In the genomic region with DNA sequence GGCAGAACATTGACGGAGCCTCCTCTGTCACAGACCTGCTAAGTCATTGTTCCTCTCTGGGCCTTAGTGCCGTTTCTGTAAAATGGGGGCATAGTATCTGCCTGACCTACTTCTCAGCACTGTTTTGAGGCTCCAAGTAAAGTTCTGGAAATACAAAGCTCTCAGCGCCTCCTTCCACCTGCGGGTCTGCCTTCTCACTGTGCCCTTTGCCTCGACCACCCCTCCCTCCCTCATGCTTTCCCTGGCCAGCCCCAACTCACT, we compare ENCODE assay signal across 14 cellular contexts. TPM values are rescaled to one million over a fixed set of nuclear protein-coding genes. Genes with fewer than 3 reads are reported as not detected.
A peak's percentile ranks its signal among the peaks of the same experiment; 100 is the strongest.
DNase-seq lines count a peak whose midpoint lies in the region; ATAC-seq and TF ChIP-seq lines count a peak whose summit lies in the region.
"Had no signal": no experiment of that assay in that cellular context is flagged by ENCODE, and none has a peak within 500 bp of the region (broad histone marks: within the 10 kb centered on the region; RNA-seq: fewer than 3 reads in every experiment).

No MANE protein-coding gene starts in this region.

- H3K27me3 ChIP-seq in Peyer's patch (no peaks in the 10 kb centered on the region), ectodermal cell (ENCODE audit: control insufficient read depth, insufficient read depth, low read length, poor library complexity, severe bottlenecking) (no peaks in the 10 kb centered on the region), muscle layer of colon (ENCODE audit: control insufficient read depth in 1 of 2, insufficient read depth in 2 of 2, low read length in 2 of 2) (no peaks in the 10 kb centered on the region)

- no peak for ATAC-seq in sciatic nerve
- ATAC-seq in HG03378 (IDR thresholded peaks at IDR 0.05; ENCODE audit: unreplicated experiment), result no peak
- no peak for ATAC-seq in GM18498 (IDR thresholded peaks at IDR 0.05; ENCODE audit: unreplicated experiment)

- H3K27ac ChIP-seq in Peyer's patch, result peak overlapping the region; percentile 35 to 88 (median 66)
- H3K27ac ChIP-seq in ectodermal cell (ENCODE audit: insufficient read depth, low read depth, low read length, poor library complexity, severe bottlenecking), result peak overlapping the region; percentile 93
- peak overlapping the region; percentile 94 for H3K27ac ChIP-seq in muscle layer of colon (ENCODE audit: low read depth, low read length)
- H3K27ac ChIP-seq in substantia nigra (ENCODE audit: low read depth, low read length, poor library complexity, severe bottlenecking), result peak overlapping the region; percentile 98
- H3K27ac ChIP-seq: VCaP had no signal

- intact Hi-C loops in sciatic nerve (cut with DNase I), result no loop called here

- DNase-seq in Peyer's patch (no peak), substantia nigra (lab: John Stamatoyannopoulos, UW) (no peak), sciatic nerve (ENCODE audit: low spot score) (no peak), MV-4-11 (lab: John Stamatoyannopoulos, UW) (no peak)
- DNase-seq: CD4-positive, CD25-positive, alpha-beta regulatory T cell; cerebellar nuclear complex; NCI-H2107; stimulated activated CD4-positive, alpha-beta T cell treated with anti-CD3 and anti-CD28 coated beads, Interleukin-2, amount 100 ng/mL, for 24 hours; stimulated activated naive CD4-positive, alpha-beta T cell treated with Interleukin-2 at 50 U/mL for 16 hours had no signal

- TF ChIP-seq POLR2A in Peyer's patch (IDR thresholded peaks at IDR 0.05), result no peak

- WGBS in ectodermal cell, 2 experiments, result 52 to 56% methylated on average over 5 of the region's 5 CpGs

- H3K9me3 ChIP-seq in Peyer's patch, result no peaks in the 10 kb centered on the region
- H3K9me3 ChIP-seq in ectodermal cell (ENCODE audit: control insufficient read depth, low read length), result no peaks in the 10 kb centered on the region
- no peaks in the 10 kb centered on the region for H3K9me3 ChIP-seq in muscle layer of colon (ENCODE audit: low read length)

- no peak overlapping the region for H3K4me3 ChIP-seq in Peyer's patch
- no peak overlapping the region for H3K4me3 ChIP-seq in ectodermal cell (ENCODE audit: insufficient read depth, low read depth, low read length)
- H3K4me3 ChIP-seq in muscle layer of colon (ENCODE audit: low read depth in 1 of 2, low read length in 2 of 2), result no peak overlapping the region

- H3K36me3 ChIP-seq in Peyer's patch, result no peaks in the 10 kb centered on the region
- no peaks in the 10 kb centered on the region for H3K36me3 ChIP-seq in ectodermal cell (ENCODE audit: control insufficient read depth, insufficient read depth, low read length)
- H3K36me3 ChIP-seq in muscle layer of colon (ENCODE audit: insufficient read depth, low read length), result no peaks in the 10 kb centered on the region

- TF ChIP-seq CTCF in Peyer's patch (IDR thresholded peaks at IDR 0.05), result no peak

- H3K9ac ChIP-seq in muscle layer of colon (ENCODE audit: low read length), result peak overlapping the region; percentile 42

- peaks cover 0 to 37% (median 2%) of the 10 kb centered on the region in 4 donors for H3K4me1 ChIP-seq in Peyer's patch
- peaks cover 26% of the 10 kb centered on the region for H3K4me1 ChIP-seq in ectodermal cell (ENCODE audit: control insufficient read depth, insufficient read depth, low read length)
- H3K4me1 ChIP-seq in muscle layer of colon (ENCODE audit: insufficient read depth, low read length), result peaks cover 21% of the 10 kb centered on the region

RNA-seq across cellular contexts. Expression of a gene that starts 15.4 kb away (rescaled TPM):
- 10 to 100 TPM; 52.5 to 74.5 (median 57.5) TPM for total RNA-seq in Peyer's patch
- 73.2 TPM for polyA plus RNA-seq in ectodermal cell (2013, experiment 1 of 4)
- 80.6 TPM for polyA plus RNA-seq in ectodermal cell (2013, experiment 2 of 4)
- 57.9 TPM for polyA plus RNA-seq in ectodermal cell (2013, experiment 3 of 4)
- polyA plus RNA-seq in ectodermal cell (2013, experiment 4 of 4), result 63.2 TPM
- total RNA-seq in sciatic nerve, result 183 TPM
